ENCODE assay signal across 9 cellular contexts in the genomic region with DNA sequence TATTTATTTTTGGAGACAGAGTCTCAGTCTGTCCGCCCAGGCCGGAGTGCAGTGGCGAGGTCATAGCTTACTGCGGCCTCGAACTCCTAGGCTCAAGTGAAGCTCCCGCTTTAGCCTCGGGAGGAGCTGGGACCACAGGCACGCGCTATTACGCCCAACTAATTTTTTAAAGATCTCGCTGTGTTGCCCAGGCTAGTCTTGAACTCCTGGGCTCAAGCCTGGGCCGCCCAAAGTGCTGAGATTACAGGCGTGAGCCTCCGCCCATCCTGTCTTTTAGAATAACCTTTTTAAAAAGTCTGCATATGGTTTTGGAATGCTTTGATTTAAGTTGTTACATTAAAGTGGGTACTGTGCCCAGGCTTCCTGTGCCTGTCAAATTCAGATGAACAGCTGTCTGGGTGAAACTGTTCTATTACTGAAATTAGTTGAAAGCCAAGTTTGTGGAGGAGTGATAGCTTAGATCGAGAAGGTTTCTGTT. TPM values are rescaled to one million over a fixed set of nuclear protein-coding genes. Genes with fewer than 3 reads are reported as not detected.
DNase-seq lines count a peak whose midpoint lies in the region; ATAC-seq and FAIRE-seq lines count a peak whose summit lies in the region.
"Had no signal": no experiment of that assay in that cellular context is flagged by ENCODE, and none has a peak within 500 bp of the region (broad histone marks: within the 10 kb centered on the region; RNA-seq: fewer than 3 reads in every experiment).

No MANE protein-coding gene starts in this region.

- DNase-seq in ACHN, result peak; percentile 12
- peak; percentile 57 to 59 for DNase-seq in activated T-cell treated with anti-CD3 and anti-CD28 coated beads, Interleukin-2, amount 50 U/mL, for 48 hours
- no peak for DNase-seq in left ventricle myocardium superior
- peak; percentile 6 for DNase-seq in small intestine
- no peak for DNase-seq in NCI-H1048 (lab: John Stamatoyannopoulos, UW)
- DNase-seq in NCI-H2171 treated with DMSO at 0.1 percent for 48 hours (lab: John Stamatoyannopoulos, UW), result no peak

- H3K4me1 ChIP-seq in small intestine (ENCODE audit: control insufficient read depth in 2 of 2, insufficient read depth in 1 of 2, low read depth in 1 of 2, low read length in 1 of 2), result peaks cover 3 to 9% of the 10 kb centered on the region in 2 donors

- no peaks in the 10 kb centered on the region for H3K9me3 ChIP-seq in small intestine (ENCODE audit: control insufficient read depth, low read depth)

- in situ Hi-C loops in ACHN (cut with HindIII; ENCODE audit: low pct_ligation_motif_present, low pct_unique_long_range_greater_than_20kb, low sequenced_read_pairs), result no loop called here

- H3K27me3 ChIP-seq in small intestine (ENCODE audit: control insufficient read depth in 2 of 2, insufficient read depth in 2 of 2, low read length in 2 of 2), result no peaks in the 10 kb centered on the region

- peak overlapping the region; percentile 60 to 83 for H3K4me3 ChIP-seq in small intestine (ENCODE audit: low read depth in 1 of 2, low read length in 2 of 2)

- no peak for FAIRE-seq in small intestine (lab: Jason Lieb, UNC)

- 3 to 6% (median 4%) methylated on average over 15 of the region's 15 CpGs for WGBS in small intestine, 3 donors

- no peaks in the 10 kb centered on the region for H3K36me3 ChIP-seq in small intestine (ENCODE audit: control insufficient read depth in 2 of 2, insufficient read depth in 2 of 2, low read length in 2 of 2)

- ATAC-seq in GM19455 (IDR thresholded peaks at IDR 0.05; ENCODE audit: unreplicated experiment) (peak; percentile 41), HG03558 (IDR thresholded peaks at IDR 0.05; ENCODE audit: extremely low read depth, unreplicated experiment) (peak; percentile 32), left ventricle myocardium superior (peak; percentile 3)

- H3K27ac ChIP-seq in small intestine (ENCODE audit: low read depth in 1 of 2, low read length in 1 of 2), result peak overlapping the region; percentile 74 to 97

- intact Hi-C loops in left ventricle myocardium superior (cut with micrococcal nuclease), result loop anchor here (5.0 kb wide), 1 partner anchor 101 kb away; no protein-coding TSS in a partner anchor

RNA-seq across cellular contexts. Expression of a gene that starts 0.9 kb away (rescaled TPM):
- 53.2 TPM for total RNA-seq in left ventricle myocardium superior
- polyA plus RNA-seq in small intestine, result 10 to 100 TPM; 15.1 to 17.5 (median 16.5) TPM

RNA-seq across cellular contexts. Expression of a gene that starts 5.8 kb away (rescaled TPM):
- not detected for total RNA-seq in left ventricle myocardium superior
- not detected for polyA plus RNA-seq in small intestine
- total RNA-seq: pulmonary artery endothelial cell had no signal

Comparison
In these comparisons a context has a peak if more than half of its experiments do, and no peak if none do; other contexts are left out.
1. DNase-seq: peak in ACHN (single experiment), activated T-cell treated with anti-CD3 and anti-CD28 coated beads, Interleukin-2, amount 50 U/mL, for 48 hours (2 of 2) and small intestine (single experiment); none in left ventricle myocardium superior (single experiment), NCI-H1048 (single experiment) and NCI-H2171 treated with DMSO at 0.1 percent for 48 hours (single experiment).
2. Peak in every context shown above with its lines, with median percentiles within 50 percentile points of each other: ATAC-seq.